In the genomic region with DNA sequence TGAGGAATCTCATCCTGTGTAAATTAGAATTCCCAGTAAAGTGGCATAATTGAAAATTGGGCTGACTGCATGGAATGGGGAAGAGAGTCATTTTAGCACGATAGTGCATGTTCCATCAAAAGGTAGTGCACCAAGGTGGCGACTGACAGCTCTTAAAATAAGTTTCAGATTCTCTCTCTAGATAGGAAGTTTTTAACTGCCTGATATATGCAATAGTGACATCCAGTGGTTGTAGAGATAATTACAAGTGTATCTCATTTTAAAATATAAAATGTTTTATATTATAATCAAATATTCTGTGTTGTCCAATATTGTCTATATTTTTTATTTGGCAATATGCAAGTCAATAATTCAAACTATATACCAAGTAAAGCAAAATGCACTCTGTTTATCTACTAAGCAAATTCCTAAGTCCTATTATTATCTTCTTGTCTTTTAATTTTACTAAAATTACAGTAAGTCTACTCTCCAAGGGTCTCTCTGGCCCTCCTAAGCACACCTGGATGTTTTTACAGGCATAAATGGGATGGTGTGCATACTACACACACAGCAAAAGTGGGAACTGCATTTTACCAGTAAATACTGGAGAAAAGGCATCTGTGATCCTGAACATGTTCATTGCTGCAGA, we compare ENCODE assay signal across 7 cellular contexts.
A peak's percentile ranks its signal among the peaks of the same experiment; 100 is the strongest.
DNase-seq lines count a peak whose midpoint lies in the region; ATAC-seq and TF ChIP-seq lines count a peak whose summit lies in the region.

No MANE protein-coding gene starts in this region.

- H3K36me3 ChIP-seq in ascending aorta = no peaks in the 10 kb centered on the region

- ATAC-seq in GM19463 (IDR thresholded peaks at IDR 0.05; ENCODE audit: unreplicated experiment) = peak; percentile 54

- TF ChIP-seq CTCF in ascending aorta (IDR thresholded peaks at IDR 0.05) = peak; percentile 45 to 72 (median 61)

- intact Hi-C loops in ascending aorta (cut with DNase I) = loop anchor here (5.0 kb wide), 2 partner anchors 163 to 688 kb away; a partner anchor contains a TSS

- DNase-seq in DMS153 treated with DMSO at 0.1 percent for 48 hours (lab: John Stamatoyannopoulos, UW; ENCODE audit: unreplicated experiment) (peak; percentile 29), NCI-H2081 treated with DMSO at 0.1 percent for 48 hours (lab: John Stamatoyannopoulos, UW) (peak; percentile 44), ascending aorta (ENCODE audit: low spot score in 2 of 2) (no peak), left kidney (ENCODE audit: low read depth, low spot score) (peak; percentile 49), NCI-H446 treated with DMSO at 0.1 percent for 48 hours (lab: John Stamatoyannopoulos, UW) (no peak), UCSD-AML1 (lab: John Stamatoyannopoulos, UW; ENCODE audit: unreplicated experiment) (no peak)

- H3K9me3 ChIP-seq in ascending aorta = no peaks in the 10 kb centered on the region

- no peak overlapping the region for H3K4me3 ChIP-seq in ascending aorta

- peaks cover 0 to 9% of the 10 kb centered on the region in 2 donors for H3K4me1 ChIP-seq in ascending aorta

- no peaks in the 10 kb centered on the region for H3K27me3 ChIP-seq in ascending aorta

- H3K27ac ChIP-seq in ascending aorta = no peak overlapping the region

Comparison
In these comparisons a context has a peak if more than half of its experiments do, and no peak if none do; other contexts are left out.
1. DNase-seq: peak in DMS153 treated with DMSO at 0.1 percent for 48 hours (single experiment), NCI-H2081 treated with DMSO at 0.1 percent for 48 hours (single experiment) and left kidney (single experiment); none in ascending aorta (0 of 2), NCI-H446 treated with DMSO at 0.1 percent for 48 hours (single experiment) and UCSD-AML1 (single experiment).